In genomic region chr11:13338437-13339069, GRCh38 we compare ENCODE assay signal across 9 cellular contexts.
DNase-seq lines count a peak whose midpoint lies in the region; ATAC-seq and TF ChIP-seq lines count a peak whose summit lies in the region.
"Had no signal": no experiment of that assay in that cellular context is flagged by ENCODE, and none has a peak within 500 bp of the region (broad histone marks: within the 10 kb centered on the region; RNA-seq: fewer than 3 reads in every experiment).

No MANE protein-coding gene starts in this region.

- peaks cover 4% of the 10 kb centered on the region for H3K36me3 Mint-ChIP-seq in osteocyte (ENCODE audit: unreplicated experiment)

- H3K4me3 Mint-ChIP-seq in osteocyte (ENCODE audit: unreplicated experiment): peak overlapping the region; percentile 73

- TF ChIP-seq CTCF in OCI-LY3 (IDR thresholded peaks at IDR 0.05; ENCODE audit: low read depth, low read length): no peak
- TF ChIP-seq CTCF in choroid plexus epithelial cell (conservative IDR thresholded peaks at IDR 0.05; ENCODE audit: low read depth, low read length): no peak
- no peak for TF ChIP-seq CTCF in osteocyte (IDR thresholded peaks at IDR 0.05)

- peak overlapping the region; percentile 63 for H3K4me3 ChIP-seq in OCI-LY3 (ENCODE audit: low read length)
- peak overlapping the region; percentile 46 for H3K4me3 ChIP-seq in choroid plexus epithelial cell (ENCODE audit: low read depth, low read length)
- H3K4me3 ChIP-seq: lung had no signal

- H2AFZ ChIP-seq in OCI-LY3 (ENCODE audit: low read depth, low read length): 0 out of 2 replicates have a peak overlapping the region, but pooled peaks have one; percentile 59

- H3K4me1 ChIP-seq in OCI-LY3 (ENCODE audit: low read length): peaks cover 18% of the 10 kb centered on the region

- no peaks in the 10 kb centered on the region for H3K27me3 Mint-ChIP-seq in osteocyte (ENCODE audit: unreplicated experiment)

- in situ Hi-C loops in Caki2 (cut with HindIII; ENCODE audit: low pct_unique_long_range_greater_than_20kb, low sequenced_read_pairs): no loop called here

- peaks cover 36% of the 10 kb centered on the region for H3K4me1 Mint-ChIP-seq in osteocyte (ENCODE audit: unreplicated experiment)

- peak overlapping the region; percentile 62 for H3K4me2 ChIP-seq in OCI-LY3 (ENCODE audit: low read length)

- no peaks in the 10 kb centered on the region for H3K79me2 ChIP-seq in OCI-LY3 (ENCODE audit: low read length)

- 0 out of 2 replicates have a peak, but pooled peaks cover 3% of the 10 kb centered on the region for H3K27me3 ChIP-seq in OCI-LY3 (ENCODE audit: low read depth, low read length)

- H3K27ac ChIP-seq in OCI-LY3 (ENCODE audit: low read length): no peak overlapping the region

- no peak overlapping the region for H3K9ac ChIP-seq in OCI-LY3 (ENCODE audit: low read length)

- H4K20me1 ChIP-seq in OCI-LY3 (ENCODE audit: insufficient read depth, low read length): no peaks in the 10 kb centered on the region

- peak overlapping the region; percentile 95 for H3K27ac Mint-ChIP-seq in osteocyte (ENCODE audit: unreplicated experiment)

- no peak for ATAC-seq in HG02885 (IDR thresholded peaks at IDR 0.05; ENCODE audit: poor library complexity, unreplicated experiment)
- no peak for ATAC-seq in GM19467 (IDR thresholded peaks at IDR 0.05; ENCODE audit: unreplicated experiment)

- no peaks in the 10 kb centered on the region for H3K9me3 ChIP-seq in OCI-LY3 (ENCODE audit: insufficient read depth, low read length)

- no peaks in the 10 kb centered on the region for H3K9me3 Mint-ChIP-seq in osteocyte (ENCODE audit: unreplicated experiment)

- DNase-seq in Caki2 (ENCODE audit: low read depth): peak; percentile 86
- no peak for DNase-seq in choroid plexus epithelial cell (ENCODE audit: low read depth)
- DNase-seq in osteocyte (ENCODE audit: extremely low spot score, unreplicated experiment): no peak
- DNase-seq in NCI-H526 treated with DMSO at 0.1 percent for 48 hours (lab: John Stamatoyannopoulos, UW): no peak
- DNase-seq in cortex of kidney (lab: John Stamatoyannopoulos, UW): no peak

- no peaks in the 10 kb centered on the region for H3K36me3 ChIP-seq in OCI-LY3 (replicated peaks; ENCODE audit: low read depth, low read length)
